In the genomic region with DNA sequence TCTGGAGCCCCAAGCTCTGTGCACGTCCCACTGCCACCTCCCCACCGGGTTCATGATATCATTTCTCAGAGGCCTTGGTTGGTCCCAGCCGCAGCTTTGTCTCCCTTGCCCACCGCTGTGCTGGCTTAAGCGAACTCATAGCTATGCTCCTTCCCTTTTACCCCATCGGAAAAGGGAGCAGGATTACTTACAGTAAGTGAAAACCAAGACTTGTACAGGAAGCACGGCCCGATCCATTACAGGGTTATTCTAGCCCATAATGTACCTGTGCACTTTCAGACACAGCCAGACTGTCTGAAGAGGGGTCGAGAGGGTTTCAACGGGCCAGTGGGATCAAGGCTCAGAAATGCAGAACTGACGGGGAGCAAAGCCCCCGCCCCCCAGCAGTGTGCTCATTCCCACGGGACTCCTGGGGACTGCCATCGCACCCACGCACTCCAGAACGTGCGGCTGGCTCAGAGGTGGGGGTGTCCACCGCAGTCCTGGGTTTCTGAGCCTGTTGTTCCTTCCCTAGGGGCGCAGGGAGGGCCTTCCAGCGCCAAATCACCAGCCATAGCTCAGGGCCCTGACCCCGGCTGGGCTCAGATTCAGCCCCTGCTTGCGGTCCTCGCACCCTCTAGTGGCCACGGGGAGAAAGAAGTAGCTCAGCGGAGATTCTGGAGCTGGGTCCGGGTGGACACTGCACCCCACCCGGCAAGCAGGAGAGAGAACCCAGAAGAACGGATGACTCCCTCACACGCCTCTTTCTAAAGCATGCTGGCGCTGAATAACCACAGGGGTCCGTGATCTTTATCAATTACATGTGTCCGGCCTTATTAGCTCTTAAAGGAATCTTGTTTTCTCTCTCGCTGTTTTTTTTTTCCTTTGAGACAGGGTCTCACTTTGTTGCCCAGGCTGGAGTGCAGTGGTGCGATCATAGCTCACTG, we compare ENCODE assay signal across 8 cellular contexts. TPM values are rescaled to one million over a fixed set of nuclear protein-coding genes. Genes with fewer than 3 reads are reported as not detected.
DNase-seq lines count a peak whose midpoint lies in the region; ATAC-seq and TF ChIP-seq lines count a peak whose summit lies in the region.

No MANE protein-coding gene starts in this region.

- H3K9me3 ChIP-seq in SK-N-MC (ENCODE audit: low read depth, low read length) (no peaks in the 10 kb centered on the region), prostate gland (no peaks in the 10 kb centered on the region), upper lobe of right lung (no peaks in the 10 kb centered on the region)

- intact Hi-C loops in Right ventricle myocardium superior (cut with DNase I) (no loop called here), prostate gland (cut with DNase I) (loop anchor here (5.0 kb wide), 1 partner anchor 441 kb away; no protein-coding TSS in a partner anchor), upper lobe of right lung (cut with DNase I) (no loop called here)

- peak; percentile 98 for ATAC-seq in Right ventricle myocardium superior (ENCODE audit: poor library complexity)
- ATAC-seq in upper lobe of right lung: peak; percentile 97

- TF ChIP-seq POLR2A in prostate gland (IDR thresholded peaks at IDR 0.05): no peak

- H3K4me1 ChIP-seq in prostate gland (replicated peaks): no peaks in the 10 kb centered on the region
- peaks cover 5% of the 10 kb centered on the region for H3K4me1 ChIP-seq in upper lobe of right lung

- no peak overlapping the region for H3K9ac ChIP-seq in SK-N-MC (ENCODE audit: insufficient read length)

- no peaks in the 10 kb centered on the region for H3K36me3 Mint-ChIP-seq in activated naive CD4-positive, alpha-beta T cell treated with anti-CD3 and anti-CD28 coated beads, Interleukin-2, amount 50 U/mL, for 24 hours

- H3K27me3 Mint-ChIP-seq in activated naive CD4-positive, alpha-beta T cell treated with anti-CD3 and anti-CD28 coated beads, Interleukin-2, amount 50 U/mL, for 24 hours: peaks cover 5% of the 10 kb centered on the region

- no peaks in the 10 kb centered on the region for H3K9me3 Mint-ChIP-seq in activated naive CD4-positive, alpha-beta T cell treated with anti-CD3 and anti-CD28 coated beads, Interleukin-2, amount 50 U/mL, for 24 hours

- no peak overlapping the region for H3K27ac Mint-ChIP-seq in activated naive CD4-positive, alpha-beta T cell treated with anti-CD3 and anti-CD28 coated beads, Interleukin-2, amount 50 U/mL, for 24 hours

- H3K4me3 ChIP-seq in SK-N-MC (peak overlapping the region; percentile 12), prostate gland (peak overlapping the region in 1 of 2 donors; percentile 10), upper lobe of right lung (peak overlapping the region; percentile 20)

- peak; percentile 58 for DNase-seq in COLO668 (lab: John Stamatoyannopoulos, UW; ENCODE audit: unreplicated experiment)
- peak; percentile 88 for DNase-seq in GM20000 (ENCODE audit: low spot score)
- DNase-seq in HuH-7.5 (ENCODE audit: low spot score): peak; percentile 85
- DNase-seq in SK-N-MC (ENCODE audit: low read depth, low spot score): no peak
- DNase-seq in Right ventricle myocardium superior: peak; percentile 84
- DNase-seq in prostate gland (ENCODE audit: low spot score): peak; percentile 51
- peak; percentile 87 for DNase-seq in upper lobe of right lung

- no peaks in the 10 kb centered on the region for H3K36me3 ChIP-seq in SK-N-MC (ENCODE audit: insufficient read depth, low read length)
- no peaks in the 10 kb centered on the region for H3K36me3 ChIP-seq in prostate gland
- H3K36me3 ChIP-seq in upper lobe of right lung: no peaks in the 10 kb centered on the region

- whole genome bisulfite sequencing in prostate gland: 24% methylated on average over 34 of the region's 34 CpGs

- no peaks in the 10 kb centered on the region for H3K27me3 ChIP-seq in prostate gland (replicated peaks; ENCODE audit: insufficient read depth)
- H3K27me3 ChIP-seq in upper lobe of right lung: no peaks in the 10 kb centered on the region

- H3K4me1 Mint-ChIP-seq in activated naive CD4-positive, alpha-beta T cell treated with anti-CD3 and anti-CD28 coated beads, Interleukin-2, amount 50 U/mL, for 24 hours: peaks cover 4% of the 10 kb centered on the region

- H3K27ac ChIP-seq in SK-N-MC (no peak overlapping the region), prostate gland (no peak overlapping the region), upper lobe of right lung (no peak overlapping the region)

- H3K4me3 Mint-ChIP-seq in activated naive CD4-positive, alpha-beta T cell treated with anti-CD3 and anti-CD28 coated beads, Interleukin-2, amount 50 U/mL, for 24 hours: peak overlapping the region; percentile 42

- TF ChIP-seq CTCF in GM20000 (IDR thresholded peaks at IDR 0.05; ENCODE audit: extremely low read depth, missing control alignments): peak; percentile 71
- TF ChIP-seq CTCF in prostate gland (IDR thresholded peaks at IDR 0.05): peak; percentile 49 to 72 (median 67)
- peak; percentile 87 for TF ChIP-seq CTCF in upper lobe of right lung (IDR thresholded peaks at IDR 0.05)

RNA-seq across cellular contexts. Expression of gene USP7, which starts 44.9 kb away (rescaled TPM):
- 62.4 TPM for total RNA-seq in Right ventricle myocardium superior
- 10 to 100 TPM; 60.2 to 84.9 TPM for total RNA-seq in prostate gland
- total RNA-seq in upper lobe of right lung: 87.5 TPM
